ENCODE assay signal across 20 cellular contexts in the genomic region with DNA sequence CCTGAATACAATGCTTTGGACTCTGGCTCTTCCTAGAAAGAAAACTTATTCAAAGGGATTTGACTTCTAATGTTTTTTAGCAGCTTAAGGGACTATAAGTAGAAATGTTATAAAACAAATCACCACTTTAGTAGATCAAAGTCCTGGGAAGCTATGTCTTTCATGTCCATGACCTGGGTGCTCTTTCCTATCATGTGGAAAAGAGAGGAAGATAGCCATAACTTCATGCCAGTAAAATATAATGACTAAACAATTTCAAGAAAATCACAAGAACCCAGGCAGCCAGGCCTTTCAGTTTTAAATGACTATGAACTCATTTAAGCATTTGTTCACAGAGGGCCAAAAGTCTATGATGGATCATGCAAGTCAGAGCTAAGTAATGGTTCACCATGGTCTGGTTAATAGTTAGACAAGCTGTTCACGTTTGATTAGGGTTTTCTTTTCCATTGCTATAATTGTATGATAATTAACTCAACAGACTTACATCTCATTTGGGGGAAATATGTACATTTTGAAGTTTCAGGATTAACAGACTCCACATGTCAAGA.
DNase-seq lines count a peak whose midpoint lies in the region; ATAC-seq and TF ChIP-seq lines count a peak whose summit lies in the region.
"Had no signal": no experiment of that assay in that cellular context is flagged by ENCODE, and none has a peak within 500 bp of the region (broad histone marks: within the 10 kb centered on the region; RNA-seq: fewer than 3 reads in every experiment).

No MANE protein-coding gene starts in this region.

- H3K27ac ChIP-seq in mesenchymal stem cell (ENCODE audit: low read length, poor library complexity, severe bottlenecking) = peak overlapping the region; percentile 67
- H3K27ac ChIP-seq in transverse colon = peak overlapping the region; percentile 44 to 62 (median 60)
- H3K27ac ChIP-seq: KMS-11, SJSA1 had no signal

- TF ChIP-seq CTCF in transverse colon (IDR thresholded peaks at IDR 0.05) = no peak
- TF ChIP-seq CTCF in GM13976 (IDR thresholded peaks at IDR 0.05; ENCODE audit: borderline replicate concordance, control extremely low read depth, extremely low read depth, insufficient read depth, missing control alignments) = no peak

- H3K9ac ChIP-seq in mesenchymal stem cell (ENCODE audit: low read length) = no peak overlapping the region
- H3K9ac ChIP-seq: KMS-11 had no signal

- H4K8ac ChIP-seq in mesenchymal stem cell (ENCODE audit: low read length) = no peak overlapping the region

- no peak overlapping the region for H4K91ac ChIP-seq in mesenchymal stem cell (ENCODE audit: low read length)

- H3K36me3 ChIP-seq in mesenchymal stem cell (ENCODE audit: control insufficient read depth in 1 of 2, insufficient read depth in 2 of 2, low read depth in 1 of 2, low read length in 2 of 2) (no peaks in the 10 kb centered on the region), transverse colon (no peaks in the 10 kb centered on the region)
- H3K36me3 ChIP-seq: SJSA1 had no signal

- H3K4me3 ChIP-seq in mesenchymal stem cell (ENCODE audit: insufficient read depth in 1 of 2, low read depth in 1 of 2, low read length in 2 of 2) = no peak overlapping the region
- H3K4me3 ChIP-seq in transverse colon = no peak overlapping the region
- H3K4me3 ChIP-seq: SJSA1 had no signal

- no peak overlapping the region for H2BK15ac ChIP-seq in mesenchymal stem cell (ENCODE audit: low read depth, poor library complexity, severe bottlenecking)

- no peak overlapping the region for H3K4ac ChIP-seq in mesenchymal stem cell (ENCODE audit: low read depth in 1 of 2, low read length in 2 of 2)

- H2BK120ac ChIP-seq in mesenchymal stem cell (ENCODE audit: low read depth, low read length) = no peak overlapping the region

- H2AFZ ChIP-seq in mesenchymal stem cell (ENCODE audit: low read depth, low read length) = no peak overlapping the region

- H3K4me1 ChIP-seq in mesenchymal stem cell (ENCODE audit: control insufficient read depth, insufficient read depth, low read depth, low read length) (peaks cover 2% of the 10 kb centered on the region), transverse colon (peaks cover 0 to 28% (median 13%) of the 10 kb centered on the region in 4 donors)

- no CpG with 5 or more reads among the region's 1 CpG for WGBS in mesenchymal stem cell
- WGBS in transverse colon (ENCODE audit: low coverage in 1 of 2), 2 donors = 18 to 39% methylated on average over 1 of the region's 1 CpG

- TF ChIP-seq POLR2A in transverse colon (IDR thresholded peaks at IDR 0.05) = no peak

- TF ChIP-seq EP300 in transverse colon (IDR thresholded peaks at IDR 0.05; ENCODE audit: low read depth) = no peak

- no peak overlapping the region for H3K4me2 ChIP-seq in mesenchymal stem cell (ENCODE audit: low read length, poor library complexity, severe bottlenecking)
- H3K4me2 ChIP-seq: KMS-11 had no signal

- H3K27me3 ChIP-seq in mesenchymal stem cell (ENCODE audit: control insufficient read depth in 1 of 2, insufficient read depth in 1 of 2, low read length in 2 of 2) = no peaks in the 10 kb centered on the region
- H3K27me3 ChIP-seq in transverse colon = no peaks in the 10 kb centered on the region
- H3K27me3 ChIP-seq: SJSA1 had no signal

- H2BK5ac ChIP-seq in mesenchymal stem cell (ENCODE audit: low read depth, low read length, poor library complexity, severe bottlenecking) = no peak overlapping the region

- H3K14ac ChIP-seq in mesenchymal stem cell (ENCODE audit: low read length in 2 of 2) = no peak overlapping the region

- DNase-seq in glomerular visceral epithelial cell (ENCODE audit: extremely low spot score) = peak; percentile 46
- no peak for DNase-seq in mesenchymal stem cell
- DNase-seq in transverse colon = no peak
- DNase-seq in effector CD8-positive, alpha-beta T cell (lab: John Stamatoyannopoulos, UW) = no peak
- DNase-seq in GM13976 (ENCODE audit: low spot score) = no peak
- DNase-seq: EL, GF-D8, IMR-90, NCI-H1105, NCI-H2029 treated with DMSO at 0.1 percent for 48 hours, NCI-H2171 treated with DMSO at 0.1 percent for 48 hours, NCI-H446, NCI-H526, OCI-M1 had no signal

- H3K79me1 ChIP-seq in mesenchymal stem cell (replicated peaks; ENCODE audit: low read length, poor library complexity, severe bottlenecking) = no peaks in the 10 kb centered on the region

- no peaks in the 10 kb centered on the region for H3K9me3 ChIP-seq in mesenchymal stem cell (ENCODE audit: control insufficient read depth, low read length)
- no peaks in the 10 kb centered on the region for H3K9me3 ChIP-seq in transverse colon
- H3K9me3 ChIP-seq: SJSA1 had no signal

- H2AK5ac ChIP-seq in mesenchymal stem cell (ENCODE audit: low read length, severe bottlenecking) = no peak overlapping the region

- in situ Hi-C loops in transverse colon (cut with MboI; ENCODE audit: low pct_ligation_motif_present in 1 of 4, low pct_unique_long_range_greater_than_20kb in 1 of 4, low sequenced_read_pairs in 3 of 4) = no loop called here
- in situ Hi-C loops in GM13976 (cut with MboI; ENCODE audit: low sequenced_read_pairs, unreplicated experiment) = no loop called here

- no peak overlapping the region for H3K23ac ChIP-seq in mesenchymal stem cell (ENCODE audit: low read length in 2 of 2)

- no peak overlapping the region for H3K18ac ChIP-seq in mesenchymal stem cell (ENCODE audit: low read depth in 1 of 2, low read length in 2 of 2)

- intact Hi-C loops in transverse colon (cut with DNase I; ENCODE audit: low total_unique reads) = no loop called here

- no peak overlapping the region for H2BK12ac ChIP-seq in mesenchymal stem cell (ENCODE audit: low read length in 2 of 2)

- ATAC-seq in GM18907 (IDR thresholded peaks at IDR 0.05; ENCODE audit: unreplicated experiment) = peak; percentile 73
- no peak for ATAC-seq in GM19395 (IDR thresholded peaks at IDR 0.05; ENCODE audit: unreplicated experiment)
- ATAC-seq: HCT116, Right ventricle myocardium inferior had no signal
